Comparison of ENCODE assay signal across 19 cellular contexts in genomic region chr11:134634897-134635831, GRCh38.
DNase-seq lines count a peak whose midpoint lies in the region; ATAC-seq, FAIRE-seq and TF ChIP-seq lines count a peak whose summit lies in the region.
"Had no signal": no experiment of that assay in that cellular context is flagged by ENCODE, and none has a peak within 500 bp of the region (broad histone marks: within the 10 kb centered on the region; RNA-seq: fewer than 3 reads in every experiment).

No MANE protein-coding gene starts in this region.

- H3K27me3 Mint-ChIP-seq in osteocyte (ENCODE audit: unreplicated experiment) = peaks cover 2% of the 10 kb centered on the region

- no peak overlapping the region for H2BK12ac ChIP-seq in H1 (ENCODE audit: low read depth, low read length)

- H3K4me3 Mint-ChIP-seq in osteocyte (ENCODE audit: unreplicated experiment) = no peak overlapping the region
- H3K4me3 Mint-ChIP-seq: activated CD4-positive, alpha-beta T cell treated with anti-CD3 and anti-CD28 coated beads, Interleukin-2, amount 10 ng/mL, durations not matched to agents 7 days and 5 days; activated T-cell treated with anti-CD3 and anti-CD28 coated beads, Interleukin-2, amount 50 U/mL, for 72 hours; CD4-positive, alpha-beta T cell; central memory CD8-positive, alpha-beta T cell; T-helper 2 cell treated with Interferon-gamma antibody and Interleukin-4, amounts not matched to agents 5 μg/mL and 100 μg/mL, for 36 hours had no signal

- no peak overlapping the region for H4K8ac ChIP-seq in H1 (ENCODE audit: extremely low read depth, insufficient read depth, low read length)

- no peak overlapping the region for H3K56ac ChIP-seq in H1 (replicated peaks; ENCODE audit: insufficient read length, low read depth, low read length)

- no peak overlapping the region for H2AK5ac ChIP-seq in H1 (ENCODE audit: low read depth, low read length)

- no peaks in the 10 kb centered on the region for H3K36me3 Mint-ChIP-seq in osteocyte (ENCODE audit: unreplicated experiment)

- no peaks in the 10 kb centered on the region for H3K36me3 ChIP-seq in H1 (ENCODE audit: control insufficient read depth in 2 of 4, insufficient read depth in 4 of 4, low read length in 3 of 4)
- H3K36me3 ChIP-seq: pancreas had no signal

- H2BK15ac ChIP-seq in H1 (ENCODE audit: low read length) = no peak overlapping the region

- CTCF ChIA-PET in H1 (lab: Charles Lee; ENCODE audit: partially characterized antibody) = interaction anchor here (0.6 to 1.4 kb wide), 11 partner anchors 9 to 344 kb away, joined by 3 to 5 read pairs (median 3); no protein-coding TSS in a partner anchor

- H3K27me3 ChIP-seq in H1 (replicated peaks in 1 of 4; ENCODE audit: control insufficient read depth in 3 of 4, extremely low read depth in 1 of 4, insufficient read depth in 3 of 4, low read length in 3 of 4) = no peaks in the 10 kb centered on the region
- H3K27me3 ChIP-seq: pancreas had no signal

- no peaks in the 10 kb centered on the region for H3K9me3 Mint-ChIP-seq in osteocyte (ENCODE audit: unreplicated experiment)
- H3K9me3 Mint-ChIP-seq: activated CD4-positive, alpha-beta T cell treated with anti-CD3 and anti-CD28 coated beads, Interleukin-2, amount 10 ng/mL, durations not matched to agents 7 days and 5 days; CD4-positive, alpha-beta T cell; central memory CD8-positive, alpha-beta T cell; T-helper 2 cell treated with Interferon-gamma antibody and Interleukin-4, amounts not matched to agents 5 μg/mL and 100 μg/mL, for 36 hours had no signal

- H4K20me1 ChIP-seq in H1 (replicated peaks in 1 of 2; ENCODE audit: control insufficient read depth in 1 of 2, insufficient read depth in 2 of 2, low read length in 2 of 2) = no peaks in the 10 kb centered on the region

- no peak overlapping the region for H3K4me2 ChIP-seq in H1 (ENCODE audit: insufficient read depth in 1 of 2, low read depth in 2 of 2, low read length in 2 of 2)

- no peak overlapping the region for H4K91ac ChIP-seq in H1 (replicated peaks; ENCODE audit: insufficient read length, low read length)

- no peak for TF ChIP-seq POLR2A in H1 (IDR thresholded peaks at IDR 0.05; ENCODE audit: control extremely low read depth in 1 of 2, low read depth in 2 of 2, low read length in 2 of 2)

- peaks cover 0 to 6% (median 2%) of the 10 kb centered on the region in 4 experiments; a peak in 4 of 7 replicates for H3K4me1 ChIP-seq in H1 (replicated peaks in 1 of 4; ENCODE audit: control insufficient read depth in 3 of 4, insufficient read depth in 4 of 4, low read length in 3 of 4)
- H3K4me1 ChIP-seq: pancreas had no signal

- H3K23ac ChIP-seq in H1 (ENCODE audit: insufficient read length) = no peak overlapping the region

- H3K79me1 ChIP-seq in H1 (ENCODE audit: low read depth, low read length) = no peaks in the 10 kb centered on the region

- WGBS in H1 (ENCODE audit: extremely low coverage in 1 of 2, insufficient coverage in 1 of 2, insufficient read length in 1 of 2, insufficient replicate concordance in 2 of 2, low coverage in 1 of 2, low lambda C conversion rate in 2 of 2, missing lambda C conversion rate in 1 of 2), 2 experiments = 90% methylated on average over 22 of the region's 22 CpGs; no CpG with 5 or more reads in 1 of the 2 experiments

- H3K4me3 ChIP-seq in H1 (ENCODE audit: extremely low read depth in 1 of 4, insufficient read depth in 2 of 4, low read depth in 3 of 4, low read length in 4 of 4) = no peak overlapping the region
- H3K4me3 ChIP-seq: mucosa of descending colon, pancreas had no signal

- H3K9ac ChIP-seq in H1 (replicated peaks in 1 of 4; ENCODE audit: extremely low read depth in 1 of 4, low read depth in 3 of 4, low read length in 3 of 4) = no peak overlapping the region

- no peaks in the 10 kb centered on the region; the same call in 1 of the 2 replicates for H3K23me2 ChIP-seq in H1 (ENCODE audit: low read depth, low read length)

- H2BK120ac ChIP-seq in H1 (replicated peaks; ENCODE audit: low read depth, low read length) = no peak overlapping the region

- ATAC-seq in HG03108 (IDR thresholded peaks at IDR 0.05; ENCODE audit: unreplicated experiment) (no peak), GM21423 (IDR thresholded peaks at IDR 0.05; ENCODE audit: unreplicated experiment) (no peak)
- ATAC-seq: activated T-cell treated with anti-CD3 and anti-CD28 coated beads, Interleukin-2, amount 50 U/mL, for 72 hours; mucosa of descending colon; pancreas had no signal

- H4K5ac ChIP-seq in H1 (ENCODE audit: insufficient read length, low read depth, low read length) = no peak overlapping the region

- no peak overlapping the region for H3K18ac ChIP-seq in H1 (ENCODE audit: extremely low read depth, low read length)

- H2AFZ ChIP-seq in H1 (ENCODE audit: low read length) = no peak overlapping the region

- H2BK5ac ChIP-seq in H1 (ENCODE audit: low read depth, low read length) = no peak overlapping the region

- in situ Hi-C loops in KBM-7 (cut with MboI; ENCODE audit: low pct_unique_long_range_greater_than_20kb, low sequenced_read_pairs) = no loop called here

- no peak for TF ChIP-seq EP300 in H1 (IDR thresholded peaks at IDR 0.05; ENCODE audit: borderline replicate concordance in 1 of 2, low read depth in 2 of 2, low read length in 2 of 2)

- H3K79me2 ChIP-seq in H1 (ENCODE audit: control insufficient read depth in 1 of 2, insufficient read depth in 2 of 2, low read length in 2 of 2) = no peaks in the 10 kb centered on the region

- H2BK20ac ChIP-seq in H1 (ENCODE audit: low read length) = no peak overlapping the region

- TF ChIP-seq CTCF in H1 (IDR thresholded peaks at IDR 0.05; ENCODE audit: control extremely low read depth in 1 of 3, insufficient read depth in 1 of 3, low read depth in 1 of 3, low read length in 3 of 3) (peak; percentile 15 to 61 (median 33)), osteocyte (IDR thresholded peaks at IDR 0.05) (no peak)

- H3K4me1 Mint-ChIP-seq in osteocyte (ENCODE audit: unreplicated experiment) = no peaks in the 10 kb centered on the region
- H3K4me1 Mint-ChIP-seq: activated CD4-positive, alpha-beta T cell treated with anti-CD3 and anti-CD28 coated beads, Interleukin-2, amount 10 ng/mL, durations not matched to agents 7 days and 5 days; central memory CD8-positive, alpha-beta T cell had no signal

- H3K27ac ChIP-seq in H1 (ENCODE audit: low read depth, low read length) = no peak overlapping the region
- H3K27ac ChIP-seq: pancreas had no signal

- POLR2A ChIA-PET in H1 (lab: Charles Lee; ENCODE audit: partially characterized antibody) = no interaction called here

- peak; percentile 32 to 46; a peak in 3 of 4 replicates for TF ChIP-seq RAD21 in H1 (IDR thresholded peaks at IDR 0.05 in 1 of 2, conservative IDR thresholded peaks at IDR 0.05 in 1 of 2; ENCODE audit: low read depth in 2 of 2, low read length in 2 of 2)

- no peak for FAIRE-seq in H1 (lab: Jason Lieb, UNC)
- FAIRE-seq: GM12892, pancreas had no signal

- H3K9me3 ChIP-seq in H1 (ENCODE audit: insufficient read depth in 2 of 2, low read depth in 1 of 2, low read length in 1 of 2) = no peaks in the 10 kb centered on the region
- H3K9me3 ChIP-seq: mucosa of descending colon, pancreas had no signal

- H3K14ac ChIP-seq in H1 (ENCODE audit: insufficient read length) = no peak overlapping the region

- peak; percentile 23 for DNase-seq in DMS53 (lab: John Stamatoyannopoulos, UW)
- no peak for DNase-seq in DMS53 treated with DMSO at 0.1 percent for 48 hours (lab: John Stamatoyannopoulos, UW; ENCODE audit: unreplicated experiment)
- DNase-seq in KBM-7 = peak; percentile 23
- no peak for DNase-seq in H1 (ENCODE audit: low read depth in 1 of 2, low spot score in 2 of 2)
- peak; percentile 75 for DNase-seq in osteocyte (ENCODE audit: extremely low spot score, unreplicated experiment)
- no peak for DNase-seq in NCI-H510A treated with DMSO at 0.1 percent for 48 hours (lab: John Stamatoyannopoulos, UW)
- DNase-seq: 8988T; activated CD4-positive, alpha-beta T cell treated with anti-CD3 and anti-CD28 coated beads, Interleukin-2, amount 10 ng/mL, durations not matched to agents 7 days and 5 days; activated T-cell treated with anti-CD3 and anti-CD28 coated beads, Interleukin-2, amount 50 U/mL, for 72 hours; CD4-positive, alpha-beta T cell; foreskin melanocyte; mucosa of descending colon; NCI-H2081; pancreas had no signal

- H3K4ac ChIP-seq in H1 (replicated peaks; ENCODE audit: insufficient read length, low read depth, low read length) = no peak overlapping the region

- no peak overlapping the region for H3K27ac Mint-ChIP-seq in osteocyte (ENCODE audit: unreplicated experiment)
- H3K27ac Mint-ChIP-seq: activated CD4-positive, alpha-beta T cell treated with anti-CD3 and anti-CD28 coated beads, Interleukin-2, amount 10 ng/mL, durations not matched to agents 7 days and 5 days; activated T-cell treated with anti-CD3 and anti-CD28 coated beads, Interleukin-2, amount 50 U/mL, for 72 hours; CD4-positive, alpha-beta T cell; T-helper 2 cell treated with Interferon-gamma antibody and Interleukin-4, amounts not matched to agents 5 μg/mL and 100 μg/mL, for 36 hours had no signal

Comparison
In these comparisons a context has a peak if more than half of its experiments do, and no peak if none do; other contexts are left out.
1. DNase-seq: peak in DMS53 (single experiment), KBM-7 (single experiment) and osteocyte (single experiment); none in DMS53 treated with DMSO at 0.1 percent for 48 hours (single experiment), H1 (0 of 2) and NCI-H510A treated with DMSO at 0.1 percent for 48 hours (single experiment).